In the genomic region with DNA sequence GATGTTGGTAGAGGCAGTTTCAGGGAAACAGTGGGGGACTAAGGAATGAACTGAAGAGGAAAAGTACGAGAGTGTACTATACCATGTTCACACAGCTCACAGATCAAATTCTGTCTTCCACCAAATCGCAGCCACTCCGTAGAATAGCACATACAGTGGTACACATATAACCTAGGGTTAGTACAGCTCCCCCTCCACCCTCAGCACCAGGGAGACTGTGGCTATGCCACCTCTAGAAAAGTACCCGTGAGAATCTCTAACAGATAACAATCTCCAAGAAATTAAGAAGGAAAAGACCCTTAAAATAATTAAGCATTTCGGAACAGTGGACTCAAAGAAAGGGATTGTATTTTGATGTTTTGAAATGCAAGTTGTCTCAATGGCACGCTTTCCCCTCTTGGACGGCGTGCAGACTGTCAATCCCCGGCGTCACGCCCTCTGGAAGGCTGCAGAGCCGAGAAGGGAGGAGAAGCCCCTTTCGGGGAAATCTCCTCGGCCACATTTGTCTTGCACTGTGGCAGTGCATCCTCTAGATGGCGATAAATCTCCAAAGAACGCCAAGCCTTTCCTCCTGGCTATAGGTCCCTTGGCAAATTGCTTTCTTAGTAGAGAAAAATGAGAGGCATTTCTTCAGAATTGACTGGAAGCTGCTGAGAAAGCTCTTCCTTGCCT, we compare ENCODE assay signal across 8 cellular contexts.
A peak's percentile ranks its signal among the peaks of the same experiment; 100 is the strongest.
DNase-seq lines count a peak whose midpoint lies in the region; ATAC-seq and TF ChIP-seq lines count a peak whose summit lies in the region.

No MANE protein-coding gene starts in this region.

- H3K79me2 ChIP-seq in parathyroid adenoma = no peaks in the 10 kb centered on the region

- CTCF ChIA-PET in Panc1 (lab: Charles Lee) = interaction anchor here (0.8 to 1.9 kb wide), 5 partner anchors 9 to 111 kb away, joined by 3 to 19 read pairs (median 4); no protein-coding TSS in a partner anchor

- H3K27ac ChIP-seq in Panc1 (ENCODE audit: low read length) = no peak overlapping the region
- no peak overlapping the region for H3K27ac ChIP-seq in parathyroid adenoma

- peak overlapping the region; percentile 55 for H2AFZ ChIP-seq in parathyroid adenoma

- peak; percentile 96 for TF ChIP-seq CTCF in Panc1 (IDR thresholded peaks at IDR 0.05)
- TF ChIP-seq CTCF in parathyroid adenoma (IDR thresholded peaks at IDR 0.05) = peak; percentile 70

- DNase-seq in ELF-1 (ENCODE audit: low read depth, low spot score) (peak; percentile 95), Panc1 (ENCODE audit: low read depth, low spot score) (peak; percentile 38), glomerular visceral epithelial cell (ENCODE audit: extremely low spot score) (peak; percentile 67), cortex of kidney (lab: John Stamatoyannopoulos, UW) (no peak)
- DNase-seq in activated effector memory CD4-positive, alpha-beta T cell treated with anti-CD3 and anti-CD28 coated beads, Interleukin-2, amount 50 U/mL, for 16 hours = peak; percentile 72

- no TSS peak for BruUV-seq in Panc1 (replicated peaks; lab: Mats Ljungman, UMichigan)

- H3K36me3 ChIP-seq in Panc1 (ENCODE audit: control insufficient read depth, insufficient read depth, low read length) (no peaks in the 10 kb centered on the region), parathyroid adenoma (ENCODE audit: control insufficient read depth, insufficient read depth, low read length) (no peaks in the 10 kb centered on the region)

- H3K27me3 ChIP-seq in Panc1 (ENCODE audit: control insufficient read depth, insufficient read depth, low read length) (peaks cover 20% of the 10 kb centered on the region), parathyroid adenoma (ENCODE audit: control insufficient read depth, insufficient read depth, low read length) (no peaks in the 10 kb centered on the region)

- ATAC-seq in GM21367 (IDR thresholded peaks at IDR 0.05; ENCODE audit: unreplicated experiment) = peak; percentile 95
- ATAC-seq in HG03565 (IDR thresholded peaks at IDR 0.05; ENCODE audit: unreplicated experiment) = peak; percentile 86
- ATAC-seq in Panc1 = peak; percentile 92

- peak overlapping the region; percentile 50 for H3K4me2 ChIP-seq in parathyroid adenoma (ENCODE audit: low read length)

- POLR2A ChIA-PET in Panc1 (lab: Charles Lee) = interaction anchor here (0.7 kb wide), 1 partner anchor 1247 kb away, joined by 4 read pairs; no protein-coding TSS in a partner anchor

- no peaks in the 10 kb centered on the region for H3K9me3 ChIP-seq in Panc1 (ENCODE audit: control insufficient read depth, insufficient read depth, low read depth, low read length)
- H3K9me3 ChIP-seq in parathyroid adenoma (ENCODE audit: control insufficient read depth, low read length) = no peaks in the 10 kb centered on the region

- H3K9ac ChIP-seq in parathyroid adenoma = no peak overlapping the region

- in situ Hi-C loops in Panc1 (cut with HindIII; ENCODE audit: low pct_unique_long_range_greater_than_20kb, low sequenced_read_pairs) = no loop called here

- peak overlapping the region; percentile 3 to 23; a peak in 2 of 4 replicates for H3K4me3 ChIP-seq in Panc1 (ENCODE audit: low read depth in 2 of 2, low read length in 2 of 2)
- no peak overlapping the region for H3K4me3 ChIP-seq in parathyroid adenoma (ENCODE audit: low read depth, low read length)

- intact Hi-C loops in Panc1 (cut with micrococcal nuclease; ENCODE audit: unreplicated experiment) = loop anchor here (2.0 to 5.0 kb wide), 2 partner anchors 111 to 176 kb away; no protein-coding TSS in a partner anchor

- H3K4me1 ChIP-seq in Panc1 (ENCODE audit: control insufficient read depth, insufficient read depth, low read length) = peaks cover 10% of the 10 kb centered on the region
- H3K4me1 ChIP-seq in parathyroid adenoma = peaks cover 6% of the 10 kb centered on the region
